1 cellular context compared by ENCODE assay signal in genomic region chr6:131997450-131998153, GRCh38.
TF ChIP-seq lines count a peak whose summit lies in the region.

No MANE protein-coding gene starts in this region.

TF ChIP-seq in HepG2, 621 proteins besides CTCF, POLR2A, EP300 and RAD21 (continues in another document):
- TF ChIP-seq EEA1 (CRISPR knock-in tag; IDR thresholded peaks at IDR 0.05; ENCODE audit: borderline replicate concordance), result 0 out of 2 replicates have a peak, but pooled peaks have one; percentile 51
- 0 out of 2 replicates have a peak, but pooled peaks have one; percentile 56 for TF ChIP-seq ZNF276 (CRISPR knock-in tag; IDR thresholded peaks at IDR 0.05; ENCODE audit: low read depth)
- TF ChIP-seq ARID2 (CRISPR knock-in tag; IDR thresholded peaks at IDR 0.05; ENCODE audit: borderline replicate concordance), result 0 out of 2 replicates have a peak, but pooled peaks have one; percentile 31
- no peak for TF ChIP-seq THAP8 (CRISPR knock-in tag; IDR thresholded peaks at IDR 0.05; ENCODE audit: borderline replicate concordance)
- no peak for TF ChIP-seq RARG (CRISPR knock-in tag; IDR thresholded peaks at IDR 0.05; ENCODE audit: low read depth)
- TF ChIP-seq, protein P1, sequence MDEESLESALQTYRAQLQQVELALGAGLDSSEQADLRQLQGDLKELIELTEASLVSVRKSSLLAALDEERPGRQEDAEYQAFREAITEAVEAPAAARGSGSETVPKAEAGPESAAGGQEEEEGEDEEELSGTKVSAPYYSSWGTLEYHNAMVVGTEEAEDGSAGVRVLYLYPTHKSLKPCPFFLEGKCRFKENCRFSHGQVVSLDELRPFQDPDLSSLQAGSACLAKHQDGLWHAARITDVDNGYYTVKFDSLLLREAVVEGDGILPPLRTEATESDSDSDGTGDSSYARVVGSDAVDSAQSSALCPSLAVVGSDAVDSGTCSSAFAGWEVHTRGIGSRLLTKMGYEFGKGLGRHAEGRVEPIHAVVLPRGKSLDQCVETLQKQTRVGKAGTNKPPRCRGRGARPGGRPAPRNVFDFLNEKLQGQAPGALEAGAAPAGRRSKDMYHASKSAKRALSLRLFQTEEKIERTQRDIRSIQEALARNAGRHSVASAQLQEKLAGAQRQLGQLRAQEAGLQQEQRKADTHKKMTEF (CRISPR knock-in tag; IDR thresholded peaks at IDR 0.05), result 0 out of 2 replicates have a peak, but pooled peaks have one; percentile 19
- TF ChIP-seq NR2C2 (CRISPR knock-in tag; IDR thresholded peaks at IDR 0.05; ENCODE audit: borderline replicate concordance), result 0 out of 2 replicates have a peak, but pooled peaks have one; percentile 16
- 0 out of 2 replicates have a peak, but pooled peaks have one; percentile 36 for TF ChIP-seq KLF12 (CRISPR knock-in tag; IDR thresholded peaks at IDR 0.05; ENCODE audit: borderline replicate concordance)
- TF ChIP-seq ZNF775 (CRISPR knock-in tag; IDR thresholded peaks at IDR 0.05; ENCODE audit: borderline replicate concordance), result 0 out of 2 replicates have a peak, but pooled peaks have one; percentile 34
- peak; percentile 38; the same call in 1 of the 2 replicates for TF ChIP-seq ZMYM3 (CRISPR knock-in tag; IDR thresholded peaks at IDR 0.05)
- TF ChIP-seq, protein P2, sequence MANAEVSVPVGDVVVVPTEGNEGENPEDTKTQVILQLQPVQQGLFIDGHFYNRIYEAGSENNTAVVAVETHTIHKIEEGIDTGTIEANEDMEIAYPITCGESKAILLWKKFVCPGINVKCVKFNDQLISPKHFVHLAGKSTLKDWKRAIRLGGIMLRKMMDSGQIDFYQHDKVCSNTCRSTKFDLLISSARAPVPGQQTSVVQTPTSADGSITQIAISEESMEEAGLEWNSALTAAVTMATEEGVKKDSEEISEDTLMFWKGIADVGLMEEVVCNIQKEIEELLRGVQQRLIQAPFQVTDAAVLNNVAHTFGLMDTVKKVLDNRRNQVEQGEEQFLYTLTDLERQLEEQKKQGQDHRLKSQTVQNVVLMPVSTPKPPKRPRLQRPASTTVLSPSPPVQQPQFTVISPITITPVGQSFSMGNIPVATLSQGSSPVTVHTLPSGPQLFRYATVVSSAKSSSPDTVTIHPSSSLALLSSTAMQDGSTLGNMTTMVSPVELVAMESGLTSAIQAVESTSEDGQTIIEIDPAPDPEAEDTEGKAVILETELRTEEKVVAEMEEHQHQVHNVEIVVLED (CRISPR knock-in tag; IDR thresholded peaks at IDR 0.05; ENCODE audit: borderline replicate concordance), result no peak
- TF ChIP-seq, protein P3, sequence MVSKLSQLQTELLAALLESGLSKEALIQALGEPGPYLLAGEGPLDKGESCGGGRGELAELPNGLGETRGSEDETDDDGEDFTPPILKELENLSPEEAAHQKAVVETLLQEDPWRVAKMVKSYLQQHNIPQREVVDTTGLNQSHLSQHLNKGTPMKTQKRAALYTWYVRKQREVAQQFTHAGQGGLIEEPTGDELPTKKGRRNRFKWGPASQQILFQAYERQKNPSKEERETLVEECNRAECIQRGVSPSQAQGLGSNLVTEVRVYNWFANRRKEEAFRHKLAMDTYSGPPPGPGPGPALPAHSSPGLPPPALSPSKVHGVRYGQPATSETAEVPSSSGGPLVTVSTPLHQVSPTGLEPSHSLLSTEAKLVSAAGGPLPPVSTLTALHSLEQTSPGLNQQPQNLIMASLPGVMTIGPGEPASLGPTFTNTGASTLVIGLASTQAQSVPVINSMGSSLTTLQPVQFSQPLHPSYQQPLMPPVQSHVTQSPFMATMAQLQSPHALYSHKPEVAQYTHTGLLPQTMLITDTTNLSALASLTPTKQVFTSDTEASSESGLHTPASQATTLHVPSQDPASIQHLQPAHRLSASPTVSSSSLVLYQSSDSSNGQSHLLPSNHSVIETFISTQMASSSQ (IDR thresholded peaks at IDR 0.05; ENCODE audit: low read depth), result peak; percentile 41; the same call in 1 of the 2 replicates
- TF ChIP-seq, protein P3 (CRISPR knock-in tag; IDR thresholded peaks at IDR 0.05; ENCODE audit: borderline replicate concordance), result peak; percentile 64; the same call in 1 of the 2 replicates
- TF ChIP-seq ZNF382 (CRISPR knock-in tag; IDR thresholded peaks at IDR 0.05; ENCODE audit: borderline replicate concordance), result no peak
- TF ChIP-seq ZNF263 (CRISPR knock-in tag; IDR thresholded peaks at IDR 0.05), result peak; percentile 50; the same call in 1 of the 2 replicates
- TF ChIP-seq TCF7 (IDR thresholded peaks at IDR 0.05; ENCODE audit: low read depth), result no peak
- peak; percentile 27; the same call in 1 of the 2 replicates for TF ChIP-seq CBX5 (CRISPR knock-in tag; IDR thresholded peaks at IDR 0.05; ENCODE audit: borderline replicate concordance)
- TF ChIP-seq HNF4A (CRISPR knock-in tag; IDR thresholded peaks at IDR 0.05), result peak; percentile 80
- TF ChIP-seq FOXA1 (IDR thresholded peaks at IDR 0.05), result no peak
- TF ChIP-seq FOXA1 (CRISPR knock-in tag; IDR thresholded peaks at IDR 0.05), result peak; percentile 39; the same call in 1 of the 2 replicates
- TF ChIP-seq SOX13 (IDR thresholded peaks at IDR 0.05), result no peak
- TF ChIP-seq SOX13 (CRISPR knock-in tag; conservative IDR thresholded peaks at IDR 0.05 in 1 of 2, IDR thresholded peaks at IDR 0.05 in 1 of 2), result peak in 1 of 2 experiments; percentile 2; a peak in 1 of 4 replicates
- TF ChIP-seq HOXA3 (CRISPR knock-in tag; IDR thresholded peaks at IDR 0.05), result peak; percentile 22; the same call in 1 of the 2 replicates
- TF ChIP-seq MTA1 (CRISPR knock-in tag; IDR thresholded peaks at IDR 0.05; ENCODE audit: borderline replicate concordance), result 0 out of 2 replicates have a peak, but pooled peaks have one; percentile 30
- 0 out of 2 replicates have a peak, but pooled peaks have one; percentile 7 for TF ChIP-seq NR2F6 (IDR thresholded peaks at IDR 0.05)
- TF ChIP-seq NR2F6 (CRISPR knock-in tag; IDR thresholded peaks at IDR 0.05), result peak; percentile 31; the same call in 1 of the 2 replicates
- TF ChIP-seq, protein P4, sequence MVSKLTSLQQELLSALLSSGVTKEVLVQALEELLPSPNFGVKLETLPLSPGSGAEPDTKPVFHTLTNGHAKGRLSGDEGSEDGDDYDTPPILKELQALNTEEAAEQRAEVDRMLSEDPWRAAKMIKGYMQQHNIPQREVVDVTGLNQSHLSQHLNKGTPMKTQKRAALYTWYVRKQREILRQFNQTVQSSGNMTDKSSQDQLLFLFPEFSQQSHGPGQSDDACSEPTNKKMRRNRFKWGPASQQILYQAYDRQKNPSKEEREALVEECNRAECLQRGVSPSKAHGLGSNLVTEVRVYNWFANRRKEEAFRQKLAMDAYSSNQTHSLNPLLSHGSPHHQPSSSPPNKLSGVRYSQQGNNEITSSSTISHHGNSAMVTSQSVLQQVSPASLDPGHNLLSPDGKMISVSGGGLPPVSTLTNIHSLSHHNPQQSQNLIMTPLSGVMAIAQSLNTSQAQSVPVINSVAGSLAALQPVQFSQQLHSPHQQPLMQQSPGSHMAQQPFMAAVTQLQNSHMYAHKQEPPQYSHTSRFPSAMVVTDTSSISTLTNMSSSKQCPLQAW (CRISPR knock-in tag; IDR thresholded peaks at IDR 0.05), result peak; percentile 71
- TF ChIP-seq ZNF317 (CRISPR knock-in tag; IDR thresholded peaks at IDR 0.05), result peak; percentile 71
- TF ChIP-seq ZKSCAN1 (IDR thresholded peaks at IDR 0.05; ENCODE audit: low read length), result no peak
- no peak for TF ChIP-seq ZNF75D (CRISPR knock-in tag; IDR thresholded peaks at IDR 0.05; ENCODE audit: borderline replicate concordance)
- TF ChIP-seq ZNF251 (CRISPR knock-in tag; IDR thresholded peaks at IDR 0.05), result 0 out of 2 replicates have a peak, but pooled peaks have one; percentile 19
- TF ChIP-seq HMGA1 (CRISPR knock-in tag; conservative IDR thresholded peaks at IDR 0.05), result no peak
- 0 out of 2 replicates have a peak, but pooled peaks have one; percentile 66 for TF ChIP-seq ZNF709 (CRISPR knock-in tag; IDR thresholded peaks at IDR 0.05)
- TF ChIP-seq ZNF543 (CRISPR knock-in tag; IDR thresholded peaks at IDR 0.05), result 0 out of 2 replicates have a peak, but pooled peaks have one; percentile 45
- TF ChIP-seq KLF6 (CRISPR knock-in tag; IDR thresholded peaks at IDR 0.05), result no peak
- no peak for TF ChIP-seq ZNF781 (CRISPR knock-in tag; IDR thresholded peaks at IDR 0.05; ENCODE audit: borderline replicate concordance, not compliant biosample characterization)
- no peak for TF ChIP-seq ZFP41 (CRISPR knock-in tag; IDR thresholded peaks at IDR 0.05; ENCODE audit: borderline replicate concordance)
- TF ChIP-seq ELF3 (CRISPR knock-in tag; IDR thresholded peaks at IDR 0.05), result peak; percentile 10
- peak; percentile 61; the same call in 1 of the 2 replicates for TF ChIP-seq MED1 (CRISPR knock-in tag; IDR thresholded peaks at IDR 0.05)
- TF ChIP-seq RCOR2 (CRISPR knock-in tag; IDR thresholded peaks at IDR 0.05), result no peak
- TF ChIP-seq FOXP1 (IDR thresholded peaks at IDR 0.05), result no peak
- TF ChIP-seq FOXP1 (CRISPR knock-in tag; IDR thresholded peaks at IDR 0.05), result 0 out of 2 replicates have a peak, but pooled peaks have one; percentile 10
- peak; percentile 68; the same call in 1 of the 2 replicates for TF ChIP-seq ZNF501 (CRISPR knock-in tag; IDR thresholded peaks at IDR 0.05)
- no peak for TF ChIP-seq ZNF337 (CRISPR knock-in tag; IDR thresholded peaks at IDR 0.05; ENCODE audit: borderline replicate concordance, low read depth)
- TF ChIP-seq SRF (IDR thresholded peaks at IDR 0.05; ENCODE audit: low read depth, low read length), result no peak
- TF ChIP-seq ZBTB38 (CRISPR knock-in tag; IDR thresholded peaks at IDR 0.05), result 0 out of 2 replicates have a peak, but pooled peaks have one; percentile 22
- TF ChIP-seq ZNF256 (CRISPR knock-in tag; conservative IDR thresholded peaks at IDR 0.05), result no peak
- no peak for TF ChIP-seq FOXK2 (IDR thresholded peaks at IDR 0.05)
- TF ChIP-seq ZNF17 (CRISPR knock-in tag; IDR thresholded peaks at IDR 0.05), result no peak
- TF ChIP-seq, protein P5, sequence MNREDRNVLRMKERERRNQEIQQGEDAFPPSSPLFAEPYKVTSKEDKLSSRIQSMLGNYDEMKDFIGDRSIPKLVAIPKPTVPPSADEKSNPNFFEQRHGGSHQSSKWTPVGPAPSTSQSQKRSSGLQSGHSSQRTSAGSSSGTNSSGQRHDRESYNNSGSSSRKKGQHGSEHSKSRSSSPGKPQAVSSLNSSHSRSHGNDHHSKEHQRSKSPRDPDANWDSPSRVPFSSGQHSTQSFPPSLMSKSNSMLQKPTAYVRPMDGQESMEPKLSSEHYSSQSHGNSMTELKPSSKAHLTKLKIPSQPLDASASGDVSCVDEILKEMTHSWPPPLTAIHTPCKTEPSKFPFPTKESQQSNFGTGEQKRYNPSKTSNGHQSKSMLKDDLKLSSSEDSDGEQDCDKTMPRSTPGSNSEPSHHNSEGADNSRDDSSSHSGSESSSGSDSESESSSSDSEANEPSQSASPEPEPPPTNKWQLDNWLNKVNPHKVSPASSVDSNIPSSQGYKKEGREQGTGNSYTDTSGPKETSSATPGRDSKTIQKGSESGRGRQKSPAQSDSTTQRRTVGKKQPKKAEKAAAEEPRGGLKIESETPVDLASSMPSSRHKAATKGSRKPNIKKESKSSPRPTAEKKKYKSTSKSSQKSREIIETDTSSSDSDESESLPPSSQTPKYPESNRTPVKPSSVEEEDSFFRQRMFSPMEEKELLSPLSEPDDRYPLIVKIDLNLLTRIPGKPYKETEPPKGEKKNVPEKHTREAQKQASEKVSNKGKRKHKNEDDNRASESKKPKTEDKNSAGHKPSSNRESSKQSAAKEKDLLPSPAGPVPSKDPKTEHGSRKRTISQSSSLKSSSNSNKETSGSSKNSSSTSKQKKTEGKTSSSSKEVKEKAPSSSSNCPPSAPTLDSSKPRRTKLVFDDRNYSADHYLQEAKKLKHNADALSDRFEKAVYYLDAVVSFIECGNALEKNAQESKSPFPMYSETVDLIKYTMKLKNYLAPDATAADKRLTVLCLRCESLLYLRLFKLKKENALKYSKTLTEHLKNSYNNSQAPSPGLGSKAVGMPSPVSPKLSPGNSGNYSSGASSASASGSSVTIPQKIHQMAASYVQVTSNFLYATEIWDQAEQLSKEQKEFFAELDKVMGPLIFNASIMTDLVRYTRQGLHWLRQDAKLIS (CRISPR knock-in tag; IDR thresholded peaks at IDR 0.05), result no peak
- peak; percentile 57 for TF ChIP-seq TEAD3 (CRISPR knock-in tag; optimal IDR thresholded peaks at IDR 0.05; ENCODE audit: borderline replicate concordance)
- TF ChIP-seq ZNF674 (CRISPR knock-in tag; IDR thresholded peaks at IDR 0.05; ENCODE audit: low read depth), result no peak
- TF ChIP-seq NAIF1 (CRISPR knock-in tag; IDR thresholded peaks at IDR 0.05; ENCODE audit: borderline replicate concordance), result no peak
- TF ChIP-seq, protein P6, sequence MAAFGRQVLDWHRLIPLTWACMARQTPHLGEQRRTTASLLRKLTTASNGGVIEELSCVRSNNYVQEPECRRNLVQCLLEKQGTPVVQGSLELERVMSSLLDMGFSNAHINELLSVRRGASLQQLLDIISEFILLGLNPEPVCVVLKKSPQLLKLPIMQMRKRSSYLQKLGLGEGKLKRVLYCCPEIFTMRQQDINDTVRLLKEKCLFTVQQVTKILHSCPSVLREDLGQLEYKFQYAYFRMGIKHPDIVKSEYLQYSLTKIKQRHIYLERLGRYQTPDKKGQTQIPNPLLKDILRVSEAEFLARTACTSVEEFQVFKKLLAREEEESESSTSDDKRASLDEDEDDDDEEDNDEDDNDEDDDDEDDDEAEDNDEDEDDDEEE (CRISPR knock-in tag; IDR thresholded peaks at IDR 0.05), result 0 out of 2 replicates have a peak, but pooled peaks have one; percentile 58
